ENCODE assay signal across 1 cellular context in genomic region chr3:151198849-151199248, GRCh38.
TF ChIP-seq lines count a peak whose summit lies in the region.

No MANE protein-coding gene starts in this region.

TF ChIP-seq in GM23338, 12 proteins besides CTCF, POLR2A, EP300 and RAD21 (continued from another document):
- TF ChIP-seq, protein P1, sequence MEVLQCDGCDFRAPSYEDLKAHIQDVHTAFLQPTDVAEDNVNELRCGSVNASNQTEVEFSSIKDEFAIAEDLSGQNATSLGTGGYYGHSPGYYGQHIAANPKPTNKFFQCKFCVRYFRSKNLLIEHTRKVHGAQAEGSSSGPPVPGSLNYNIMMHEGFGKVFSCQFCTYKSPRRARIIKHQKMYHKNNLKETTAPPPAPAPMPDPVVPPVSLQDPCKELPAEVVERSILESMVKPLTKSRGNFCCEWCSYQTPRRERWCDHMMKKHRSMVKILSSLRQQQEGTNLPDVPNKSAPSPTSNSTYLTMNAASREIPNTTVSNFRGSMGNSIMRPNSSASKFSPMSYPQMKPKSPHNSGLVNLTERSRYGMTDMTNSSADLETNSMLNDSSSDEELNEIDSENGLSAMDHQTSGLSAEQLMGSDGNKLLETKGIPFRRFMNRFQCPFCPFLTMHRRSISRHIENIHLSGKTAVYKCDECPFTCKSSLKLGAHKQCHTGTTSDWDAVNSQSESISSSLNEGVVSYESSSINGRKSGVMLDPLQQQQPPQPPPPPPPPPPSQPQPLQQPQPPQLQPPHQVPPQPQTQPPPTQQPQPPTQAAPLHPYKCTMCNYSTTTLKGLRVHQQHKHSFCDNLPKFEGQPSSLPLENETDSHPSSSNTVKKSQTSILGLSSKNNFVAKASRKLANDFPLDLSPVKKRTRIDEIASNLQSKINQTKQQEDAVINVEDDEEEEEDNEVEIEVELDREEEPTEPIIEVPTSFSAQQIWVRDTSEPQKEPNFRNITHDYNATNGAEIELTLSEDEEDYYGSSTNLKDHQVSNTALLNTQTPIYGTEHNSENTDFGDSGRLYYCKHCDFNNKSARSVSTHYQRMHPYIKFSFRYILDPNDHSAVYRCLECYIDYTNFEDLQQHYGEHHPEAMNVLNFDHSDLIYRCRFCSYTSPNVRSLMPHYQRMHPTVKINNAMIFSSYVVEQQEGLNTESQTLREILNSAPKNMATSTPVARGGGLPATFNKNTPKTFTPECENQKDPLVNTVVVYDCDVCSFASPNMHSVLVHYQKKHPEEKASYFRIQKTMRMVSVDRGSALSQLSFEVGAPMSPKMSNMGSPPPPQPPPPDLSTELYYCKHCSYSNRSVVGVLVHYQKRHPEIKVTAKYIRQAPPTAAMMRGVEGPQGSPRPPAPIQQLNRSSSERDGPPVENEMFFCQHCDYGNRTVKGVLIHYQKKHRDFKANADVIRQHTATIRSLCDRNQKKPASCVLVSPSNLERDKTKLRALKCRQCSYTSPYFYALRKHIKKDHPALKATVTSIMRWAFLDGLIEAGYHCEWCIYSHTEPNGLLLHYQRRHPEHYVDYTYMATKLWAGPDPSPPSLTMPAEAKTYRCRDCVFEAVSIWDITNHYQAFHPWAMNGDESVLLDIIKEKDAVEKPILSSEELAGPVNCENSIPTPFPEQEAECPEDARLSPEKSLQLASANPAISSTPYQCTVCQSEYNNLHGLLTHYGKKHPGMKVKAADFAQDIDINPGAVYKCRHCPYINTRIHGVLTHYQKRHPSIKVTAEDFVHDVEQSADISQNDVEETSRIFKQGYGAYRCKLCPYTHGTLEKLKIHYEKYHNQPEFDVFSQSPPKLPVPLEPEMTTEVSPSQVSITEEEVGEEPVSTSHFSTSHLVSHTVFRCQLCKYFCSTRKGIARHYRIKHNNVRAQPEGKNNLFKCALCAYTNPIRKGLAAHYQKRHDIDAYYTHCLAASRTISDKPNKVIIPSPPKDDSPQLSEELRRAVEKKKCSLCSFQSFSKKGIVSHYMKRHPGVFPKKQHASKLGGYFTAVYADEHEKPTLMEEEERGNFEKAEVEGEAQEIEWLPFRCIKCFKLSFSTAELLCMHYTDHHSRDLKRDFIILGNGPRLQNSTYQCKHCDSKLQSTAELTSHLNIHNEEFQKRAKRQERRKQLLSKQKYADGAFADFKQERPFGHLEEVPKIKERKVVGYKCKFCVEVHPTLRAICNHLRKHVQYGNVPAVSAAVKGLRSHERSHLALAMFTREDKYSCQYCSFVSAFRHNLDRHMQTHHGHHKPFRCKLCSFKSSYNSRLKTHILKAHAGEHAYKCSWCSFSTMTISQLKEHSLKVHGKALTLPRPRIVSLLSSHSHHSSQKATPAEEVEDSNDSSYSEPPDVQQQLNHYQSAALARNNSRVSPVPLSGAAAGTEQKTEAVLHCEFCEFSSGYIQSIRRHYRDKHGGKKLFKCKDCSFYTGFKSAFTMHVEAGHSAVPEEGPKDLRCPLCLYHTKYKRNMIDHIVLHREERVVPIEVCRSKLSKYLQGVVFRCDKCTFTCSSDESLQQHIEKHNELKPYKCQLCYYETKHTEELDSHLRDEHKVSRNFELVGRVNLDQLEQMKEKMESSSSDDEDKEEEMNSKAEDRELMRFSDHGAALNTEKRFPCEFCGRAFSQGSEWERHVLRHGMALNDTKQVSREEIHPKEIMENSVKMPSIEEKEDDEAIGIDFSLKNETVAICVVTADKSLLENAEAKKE (CRISPR knock-in tag; IDR thresholded peaks at IDR 0.05) = no peak
- TF ChIP-seq, protein P2, sequence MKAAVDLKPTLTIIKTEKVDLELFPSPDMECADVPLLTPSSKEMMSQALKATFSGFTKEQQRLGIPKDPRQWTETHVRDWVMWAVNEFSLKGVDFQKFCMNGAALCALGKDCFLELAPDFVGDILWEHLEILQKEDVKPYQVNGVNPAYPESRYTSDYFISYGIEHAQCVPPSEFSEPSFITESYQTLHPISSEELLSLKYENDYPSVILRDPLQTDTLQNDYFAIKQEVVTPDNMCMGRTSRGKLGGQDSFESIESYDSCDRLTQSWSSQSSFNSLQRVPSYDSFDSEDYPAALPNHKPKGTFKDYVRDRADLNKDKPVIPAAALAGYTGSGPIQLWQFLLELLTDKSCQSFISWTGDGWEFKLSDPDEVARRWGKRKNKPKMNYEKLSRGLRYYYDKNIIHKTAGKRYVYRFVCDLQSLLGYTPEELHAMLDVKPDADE (IDR thresholded peaks at IDR 0.05) = no peak
- TF ChIP-seq ZNF114 (CRISPR knock-in tag; IDR thresholded peaks at IDR 0.05) = no peak
- TF ChIP-seq CREB1 (CRISPR knock-in tag; IDR thresholded peaks at IDR 0.05; ENCODE audit: low read depth) = no peak
- no peak for TF ChIP-seq NANOG (IDR thresholded peaks at IDR 0.05; ENCODE audit: borderline replicate concordance)
- no peak for TF ChIP-seq EZH2 (IDR thresholded peaks at IDR 0.05; ENCODE audit: low read depth, unreplicated experiment)
